Comparison of ENCODE assay signal across 8 cellular contexts in genomic region chr22:38756631-38757463, GRCh38. TPM values are rescaled to one million over a fixed set of nuclear protein-coding genes. Genes with fewer than 3 reads are reported as not detected.
DNase-seq lines count a peak whose midpoint lies in the region; ATAC-seq, FAIRE-seq and TF ChIP-seq lines count a peak whose summit lies in the region.

No MANE protein-coding gene starts in this region.

- no peaks in the 10 kb centered on the region for H3K36me3 ChIP-seq in neural progenitor cell

- H3K27me3 Mint-ChIP-seq in neural progenitor cell (ENCODE audit: insufficient read depth, low read depth) = peaks cover 5% of the 10 kb centered on the region

- H3K4me2 ChIP-seq in neural progenitor cell = peak overlapping the region; percentile 87

- DNase-seq in GM12892 (ENCODE audit: insufficient read length) = no peak
- peak; percentile 51 for DNase-seq in NOMO-1 treated with DMSO at 0.1 percent for 48 hours (lab: John Stamatoyannopoulos, UW; ENCODE audit: unreplicated experiment)
- DNase-seq in cerebellar cortex (ENCODE audit: low spot score) = peak; percentile 46
- no peak for DNase-seq in neural progenitor cell (ENCODE audit: low spot score)
- DNase-seq in activated gamma-delta T cell treated with Interleukin-2 at 50 U/mL for 16 hours = no peak
- no peak for DNase-seq in posterior vena cava (ENCODE audit: low spot score)

- H2AFZ ChIP-seq in neural progenitor cell (replicated peaks) = no peak overlapping the region

- peak; percentile 82 for FAIRE-seq in GM12892 (lab: Jason Lieb, UNC)

- no peak overlapping the region for H3K27ac Mint-ChIP-seq in neural progenitor cell

- H4K20me1 ChIP-seq in neural progenitor cell (ENCODE audit: low read depth) = peaks cover 12% of the 10 kb centered on the region

- H3K9ac ChIP-seq in neural progenitor cell = no peak overlapping the region

- TF ChIP-seq CTCF in neural progenitor cell (IDR thresholded peaks at IDR 0.05) = no peak

- no peak for TF ChIP-seq POLR2A in GM12892 (IDR thresholded peaks at IDR 0.05; ENCODE audit: low read depth, low read length)

- intact Hi-C loops in posterior vena cava (cut with DNase I) = no loop called here

- H3K36me3 Mint-ChIP-seq in neural progenitor cell = no peaks in the 10 kb centered on the region

- peaks cover 41% of the 10 kb centered on the region for H3K4me1 Mint-ChIP-seq in neural progenitor cell

- H3K27me3 ChIP-seq in neural progenitor cell = peaks cover 17% of the 10 kb centered on the region

- no peaks in the 10 kb centered on the region for H3K79me2 ChIP-seq in neural progenitor cell (ENCODE audit: low read depth)

- no peaks in the 10 kb centered on the region for H3K9me3 ChIP-seq in neural progenitor cell (ENCODE audit: low read depth)

- peaks cover 34% of the 10 kb centered on the region for H3F3A ChIP-seq in neural progenitor cell (ENCODE audit: low read depth)

- ATAC-seq in GM21786 (IDR thresholded peaks at IDR 0.05; ENCODE audit: unreplicated experiment) = no peak
- ATAC-seq in HG03342 (IDR thresholded peaks at IDR 0.05; ENCODE audit: unreplicated experiment) = no peak

- no peaks in the 10 kb centered on the region for H3K9me3 Mint-ChIP-seq in neural progenitor cell

- no peak overlapping the region for H3K27ac ChIP-seq in neural progenitor cell

- peak overlapping the region; percentile 89 for H3K4me3 Mint-ChIP-seq in neural progenitor cell

- peak overlapping the region; percentile 95 for H3K4me3 ChIP-seq in neural progenitor cell

- H3K4me1 ChIP-seq in neural progenitor cell = peaks cover 30% of the 10 kb centered on the region

RNA-seq across cellular contexts. Expression of gene SUN2, which starts 1.0 kb away (rescaled TPM):
- 36.8 TPM for polyA plus RNA-seq in GM12892 (2012; ENCODE audit: missing spikeins)
- 16.2 and 33.5 TPM in 2 replicates for total RNA-seq in neural progenitor cell (ENCODE audit: low replicate concordance)
- total RNA-seq in posterior vena cava = 100 to 1,000 TPM; 229 to 246 TPM

RNA-seq across cellular contexts. Expression of gene DNAL4, which starts 37.1 kb away (rescaled TPM):
- polyA plus RNA-seq in GM12892 (2012; ENCODE audit: missing spikeins) = 5.2 TPM
- total RNA-seq in neural progenitor cell (ENCODE audit: low replicate concordance) = 10.7 and 24.3 TPM in 2 replicates
- total RNA-seq in posterior vena cava = 1 to 10 TPM; 5.9 to 8.3 TPM

RNA-seq across cellular contexts. Expression of gene GTPBP1, which starts 51.1 kb away (rescaled TPM):
- polyA plus RNA-seq in GM12892 (2012; ENCODE audit: missing spikeins) = 34.4 TPM
- 40.8 and 91.9 TPM in 2 replicates for total RNA-seq in neural progenitor cell (ENCODE audit: low replicate concordance)
- 10 to 100 TPM; 29.8 to 34.3 TPM for total RNA-seq in posterior vena cava

RNA-seq across cellular contexts. Expression of gene JOSD1, which starts 56.1 kb away (rescaled TPM):
- polyA plus RNA-seq in GM12892 (2012; ENCODE audit: missing spikeins) = 39.6 TPM
- total RNA-seq in neural progenitor cell (ENCODE audit: low replicate concordance) (32.4 and 39.2 TPM in 2 replicates), posterior vena cava (10 to 100 TPM; 45.0 to 48.3 TPM)

Comparison
In these comparisons a context has a peak if more than half of its experiments do, and no peak if none do; other contexts are left out.
1. DNase-seq: peak in NOMO-1 treated with DMSO at 0.1 percent for 48 hours (single experiment) and cerebellar cortex (single experiment); none in GM12892 (single experiment), neural progenitor cell (single experiment), activated gamma-delta T cell treated with Interleukin-2 at 50 U/mL for 16 hours (single experiment) and posterior vena cava (single experiment).